ENCODE assay signal across 1 cellular context in the genomic region with DNA sequence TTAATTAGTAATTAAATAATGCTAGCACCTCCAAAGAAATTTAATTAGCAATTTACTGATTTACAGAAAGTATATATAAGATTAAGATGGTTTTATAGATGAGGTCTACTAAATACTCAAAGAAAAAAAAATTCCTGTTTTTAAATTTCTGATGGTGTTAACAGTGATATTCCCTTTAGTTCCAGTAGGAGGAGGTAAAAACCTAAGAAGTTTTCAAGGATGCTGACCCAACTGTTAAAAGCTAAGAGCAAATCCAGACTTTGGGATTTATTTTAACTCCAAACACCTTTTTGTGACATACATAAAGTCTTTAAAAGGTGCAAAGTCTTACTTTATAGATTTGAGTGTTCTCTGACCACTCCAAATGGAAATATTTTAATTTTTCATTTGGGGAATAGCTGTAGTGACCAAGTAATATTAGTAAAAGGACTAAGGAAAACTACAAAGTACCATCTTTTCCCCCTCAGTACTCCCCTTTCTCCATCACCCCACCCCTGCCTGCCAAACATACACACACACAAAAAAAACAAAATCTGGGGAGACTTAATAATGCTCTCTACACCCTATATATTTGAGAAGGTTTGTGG.
TF ChIP-seq lines count a peak whose summit lies in the region.

No MANE protein-coding gene starts in this region.

TF ChIP-seq in IMR-90, 13 proteins besides CTCF, POLR2A, EP300 and RAD21:
- TF ChIP-seq MAZ (IDR thresholded peaks at IDR 0.05; ENCODE audit: borderline replicate concordance, low read depth, low read length) (no peak), CEBPB (IDR thresholded peaks at IDR 0.05; ENCODE audit: low read depth, low read length) (no peak), CHD1 (IDR thresholded peaks at IDR 0.05; ENCODE audit: low read depth, low read length) (no peak), MXI1 (IDR thresholded peaks at IDR 0.05; ENCODE audit: borderline replicate concordance, low read depth, low read length) (no peak)
- TF ChIP-seq, protein P1, sequence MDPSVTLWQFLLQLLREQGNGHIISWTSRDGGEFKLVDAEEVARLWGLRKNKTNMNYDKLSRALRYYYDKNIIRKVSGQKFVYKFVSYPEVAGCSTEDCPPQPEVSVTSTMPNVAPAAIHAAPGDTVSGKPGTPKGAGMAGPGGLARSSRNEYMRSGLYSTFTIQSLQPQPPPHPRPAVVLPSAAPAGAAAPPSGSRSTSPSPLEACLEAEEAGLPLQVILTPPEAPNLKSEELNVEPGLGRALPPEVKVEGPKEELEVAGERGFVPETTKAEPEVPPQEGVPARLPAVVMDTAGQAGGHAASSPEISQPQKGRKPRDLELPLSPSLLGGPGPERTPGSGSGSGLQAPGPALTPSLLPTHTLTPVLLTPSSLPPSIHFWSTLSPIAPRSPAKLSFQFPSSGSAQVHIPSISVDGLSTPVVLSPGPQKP (IDR thresholded peaks at IDR 0.05; ENCODE audit: borderline replicate concordance, low read depth, low read length): no peak
